Comparison of ENCODE assay signal across 22 cellular contexts in genomic region chr12:92753976-92754885, GRCh38. TPM values are rescaled to one million over a fixed set of nuclear protein-coding genes. Genes with fewer than 3 reads are reported as not detected.
DNase-seq lines count a peak whose midpoint lies in the region; ATAC-seq and TF ChIP-seq lines count a peak whose summit lies in the region.
"Had no signal": no experiment of that assay in that cellular context is flagged by ENCODE, and none has a peak within 500 bp of the region (broad histone marks: within the 10 kb centered on the region; RNA-seq: fewer than 3 reads in every experiment).

No MANE protein-coding gene starts in this region.

- in situ Hi-C loops in gastrocnemius medialis (cut with MboI; ENCODE audit: low sequenced_read_pairs in 4 of 4) = no loop called here

- no TSS peak for BruUV-seq in PC-3 (replicated peaks; lab: Mats Ljungman, UMichigan)

- no peak overlapping the region for H3K4me3 Mint-ChIP-seq in endothelial cell (ENCODE audit: unreplicated experiment)
- no peak overlapping the region for H3K4me3 Mint-ChIP-seq in activated T-cell treated with anti-CD3 and anti-CD28 coated beads, Interleukin-2, amount 50 U/mL, for 4 hours

- no peaks in the 10 kb centered on the region; the same call in 1 of the 2 replicates for H3K9me2 ChIP-seq in PC-3 (replicated peaks; ENCODE audit: low read length)
- H3K9me2 ChIP-seq in hepatocyte (replicated peaks; ENCODE audit: insufficient read depth) = no peaks in the 10 kb centered on the region

- H3K27ac Mint-ChIP-seq in endothelial cell (ENCODE audit: unreplicated experiment) = peak overlapping the region; percentile 92

- intact Hi-C loops in PC-3 (cut with micrococcal nuclease) (no loop called here), gastrocnemius medialis (cut with DNase I; ENCODE audit: low total_unique reads) (no loop called here)

- DNase-seq in PC-3 (peak; percentile 8), endothelial cell (ENCODE audit: low spot score) (no peak), hepatocyte (ENCODE audit: low spot score) (no peak), gastrocnemius medialis (no peak), NCI-H1048 (lab: John Stamatoyannopoulos, UW) (no peak), NCI-H510A (lab: John Stamatoyannopoulos, UW) (no peak), hepatic stellate cell (ENCODE audit: low spot score) (no peak)
- DNase-seq in activated T-cell treated with anti-CD3 and anti-CD28 coated beads, Interleukin-2, amount 50 U/mL, for 4 hours = no peak
- DNase-seq: activated CD8-positive, alpha-beta memory T cell treated with anti-CD3 and anti-CD28 coated beads, Interleukin-2, amount 50 U/mL, for 4 hours; activated gamma-delta T cell treated with Interleukin-2 at 50 U/mL for 16 hours; amygdala; BE2C; GM23248; hippocampal formation; NCI-H146; NCI-H226; SIG-M5; stimulated activated naive CD4-positive, alpha-beta T cell; T-helper 9 cell; trophoblast cell had no signal

- CTCF ChIA-PET in PC-3 (lab: Charles Lee) = no interaction called here

- H3K4me3 ChIP-seq in PC-3 (ENCODE audit: low read length) (no peak overlapping the region), hepatocyte (no peak overlapping the region), gastrocnemius medialis (no peak overlapping the region)
- H3K4me3 ChIP-seq: GM23248 had no signal

- H3K27ac ChIP-seq in PC-3 (ENCODE audit: low read length) = peak overlapping the region; percentile 65
- peak overlapping the region; percentile 47 for H3K27ac ChIP-seq in hepatocyte
- H3K27ac ChIP-seq in gastrocnemius medialis = peak overlapping the region in 3 of 4 donors; percentile 20 to 45 (median 44)
- H3K27ac ChIP-seq: GM23248 had no signal

- no peak for TF ChIP-seq POLR2A in gastrocnemius medialis (IDR thresholded peaks at IDR 0.05)

- POLR2A ChIA-PET in PC-3 (lab: Charles Lee; ENCODE audit: unreplicated experiment) = interaction anchor here (0.6 kb wide), 1 partner anchor 527 kb away, joined by 4 read pairs; no protein-coding TSS in a partner anchor

- H4K20me1 ChIP-seq in PC-3 (ENCODE audit: low read length) (no peaks in the 10 kb centered on the region), hepatocyte (ENCODE audit: insufficient read depth, poor library complexity, severe bottlenecking) (no peaks in the 10 kb centered on the region)

- no peaks in the 10 kb centered on the region for H3K36me3 Mint-ChIP-seq in endothelial cell (ENCODE audit: low read depth, unreplicated experiment)
- no peaks in the 10 kb centered on the region for H3K36me3 Mint-ChIP-seq in activated T-cell treated with anti-CD3 and anti-CD28 coated beads, Interleukin-2, amount 50 U/mL, for 4 hours (ENCODE audit: insufficient read depth)

- TF ChIP-seq CTCF in PC-3 (conservative IDR thresholded peaks at IDR 0.05; ENCODE audit: low read depth, low read length) (no peak), endothelial cell (IDR thresholded peaks at IDR 0.05; ENCODE audit: unreplicated experiment) (no peak), hepatocyte (IDR thresholded peaks at IDR 0.05; ENCODE audit: poor library complexity) (no peak), gastrocnemius medialis (IDR thresholded peaks at IDR 0.05 in 4 of 5, conservative IDR thresholded peaks at IDR 0.05 in 1 of 5) (no peak)

- H3K9me3 ChIP-seq in PC-3 (ENCODE audit: low read length) (no peaks in the 10 kb centered on the region), hepatocyte (ENCODE audit: low read depth) (no peaks in the 10 kb centered on the region), gastrocnemius medialis (no peaks in the 10 kb centered on the region)
- H3K9me3 ChIP-seq: BE2C had no signal

- H3K27me3 ChIP-seq in PC-3 (ENCODE audit: low read length) (no peaks in the 10 kb centered on the region), hepatocyte (no peaks in the 10 kb centered on the region), gastrocnemius medialis (no peaks in the 10 kb centered on the region)
- H3K27me3 ChIP-seq: BE2C had no signal

- H3K4me1 ChIP-seq in PC-3 (ENCODE audit: insufficient read depth, low read length) = no peaks in the 10 kb centered on the region
- H3K4me1 ChIP-seq in hepatocyte (ENCODE audit: insufficient read depth) = no peaks in the 10 kb centered on the region
- H3K4me1 ChIP-seq in gastrocnemius medialis = peaks cover 6 to 7% of the 10 kb centered on the region in 2 donors
- H3K4me1 ChIP-seq: BE2C had no signal

- no peaks in the 10 kb centered on the region for H3K36me3 ChIP-seq in PC-3 (ENCODE audit: low read depth, low read length)
- H3K36me3 ChIP-seq in hepatocyte (replicated peaks; ENCODE audit: insufficient read depth, low read depth) = no peaks in the 10 kb centered on the region
- H3K36me3 ChIP-seq in gastrocnemius medialis = no peaks in the 10 kb centered on the region
- H3K36me3 ChIP-seq: BE2C had no signal

- H3K4me2 ChIP-seq in PC-3 (ENCODE audit: low read length) (no peak overlapping the region), hepatocyte (no peak overlapping the region)

- H3K9ac ChIP-seq in PC-3 (ENCODE audit: low read length) = peak overlapping the region; percentile 29; the same call in 1 of the 2 replicates
- H3K9ac ChIP-seq: GM23248 had no signal

- no peak overlapping the region for H2AFZ ChIP-seq in PC-3 (ENCODE audit: low read length)
- no peak overlapping the region for H2AFZ ChIP-seq in hepatocyte
- H2AFZ ChIP-seq: GM23248 had no signal

- peaks cover 27% of the 10 kb centered on the region for H3K4me1 Mint-ChIP-seq in endothelial cell (ENCODE audit: unreplicated experiment)
- peaks cover 2% of the 10 kb centered on the region for H3K4me1 Mint-ChIP-seq in activated T-cell treated with anti-CD3 and anti-CD28 coated beads, Interleukin-2, amount 50 U/mL, for 4 hours (ENCODE audit: low read depth)

- H3K27me3 Mint-ChIP-seq in endothelial cell (ENCODE audit: unreplicated experiment) = peaks cover 6% of the 10 kb centered on the region
- H3K27me3 Mint-ChIP-seq in activated T-cell treated with anti-CD3 and anti-CD28 coated beads, Interleukin-2, amount 50 U/mL, for 4 hours (ENCODE audit: low read depth) = peaks cover 3% of the 10 kb centered on the region

- no peaks in the 10 kb centered on the region for H3F3A ChIP-seq in PC-3 (ENCODE audit: low read length, unreplicated experiment)

- peak; percentile 67 for ATAC-seq in PC-3
- ATAC-seq in gastrocnemius medialis = peak; percentile 34 to 46
- ATAC-seq in activated T-cell treated with anti-CD3 and anti-CD28 coated beads, Interleukin-2, amount 50 U/mL, for 4 hours = no peak

- H3K9me3 Mint-ChIP-seq in endothelial cell (ENCODE audit: unreplicated experiment) = no peaks in the 10 kb centered on the region
- no peaks in the 10 kb centered on the region for H3K9me3 Mint-ChIP-seq in activated T-cell treated with anti-CD3 and anti-CD28 coated beads, Interleukin-2, amount 50 U/mL, for 4 hours

- H3K79me2 ChIP-seq in PC-3 (ENCODE audit: low read length) = no peaks in the 10 kb centered on the region
- H3K79me2 ChIP-seq in hepatocyte = no peaks in the 10 kb centered on the region

- WGBS in hepatocyte (ENCODE audit: low lambda C conversion rate, missing lambda C conversion rate) = 84% methylated on average over 10 of the region's 10 CpGs

RNA-seq across cellular contexts. Expression of gene PLEKHG7, which starts 51.4 kb away (rescaled TPM):
- total RNA-seq in PC-3 (2014; rRNA removed) (not detected in 2 replicates), endothelial cell (ENCODE audit: unreplicated experiment) (not detected), hepatocyte (0.16 and 0.17 TPM in 2 replicates), gastrocnemius medialis (not detected)
- polyA plus RNA-seq in hepatocyte = 0.94 TPM in 1 of 2 replicates, not detected in the other
- not detected for total RNA-seq in activated T-cell treated with anti-CD3 and anti-CD28 coated beads, Interleukin-2, amount 50 U/mL, for 4 hours
- total RNA-seq: GM23248, kidney epithelial cell, MCF 10A had no signal
- polyA plus RNA-seq: GM23248 had no signal

Comparison
In these comparisons a context has a peak if more than half of its experiments do, and no peak if none do; other contexts are left out.
1. ATAC-seq: peak in PC-3 (single experiment) and gastrocnemius medialis (2 of 2); none in activated T-cell treated with anti-CD3 and anti-CD28 coated beads, Interleukin-2, amount 50 U/mL, for 4 hours (0 of 2).
2. Peak in every context shown above with its lines, with median percentiles within 50 percentile points of each other: H3K27ac ChIP-seq.